Comparison of ENCODE assay signal across 2 cellular contexts in genomic region chr10:29681700-29682444, GRCh38.
TF ChIP-seq lines count a peak whose summit lies in the region.

No MANE protein-coding gene starts in this region.

TF ChIP-seq in liver, 16 proteins besides CTCF, POLR2A, EP300 and RAD21 (continued from another document):
- TF ChIP-seq ZBTB33 (IDR thresholded peaks at IDR 0.05) (no peak), HNF4A (conservative IDR thresholded peaks at IDR 0.05) (no peak), GABPA (IDR thresholded peaks at IDR 0.05 in 1 of 2, conservative IDR thresholded peaks at IDR 0.05 in 1 of 2) (peak; percentile 24 to 46), TAF1 (conservative IDR thresholded peaks at IDR 0.05) (no peak), FOXA1 (IDR thresholded peaks at IDR 0.05) (no peak)

TF ChIP-seq in HepG2, 621 proteins besides CTCF, POLR2A, EP300 and RAD21 (continued from another document):
- TF ChIP-seq, protein P1, sequence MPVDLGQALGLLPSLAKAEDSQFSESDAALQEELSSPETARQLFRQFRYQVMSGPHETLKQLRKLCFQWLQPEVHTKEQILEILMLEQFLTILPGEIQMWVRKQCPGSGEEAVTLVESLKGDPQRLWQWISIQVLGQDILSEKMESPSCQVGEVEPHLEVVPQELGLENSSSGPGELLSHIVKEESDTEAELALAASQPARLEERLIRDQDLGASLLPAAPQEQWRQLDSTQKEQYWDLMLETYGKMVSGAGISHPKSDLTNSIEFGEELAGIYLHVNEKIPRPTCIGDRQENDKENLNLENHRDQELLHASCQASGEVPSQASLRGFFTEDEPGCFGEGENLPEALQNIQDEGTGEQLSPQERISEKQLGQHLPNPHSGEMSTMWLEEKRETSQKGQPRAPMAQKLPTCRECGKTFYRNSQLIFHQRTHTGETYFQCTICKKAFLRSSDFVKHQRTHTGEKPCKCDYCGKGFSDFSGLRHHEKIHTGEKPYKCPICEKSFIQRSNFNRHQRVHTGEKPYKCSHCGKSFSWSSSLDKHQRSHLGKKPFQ (CRISPR knock-in tag; IDR thresholded peaks at IDR 0.05; ENCODE audit: insufficient replicate concordance): no peak
- TF ChIP-seq ZNF12 (CRISPR knock-in tag; IDR thresholded peaks at IDR 0.05): no peak
- no peak for TF ChIP-seq ZNF292 (CRISPR knock-in tag; IDR thresholded peaks at IDR 0.05; ENCODE audit: borderline replicate concordance, low read depth)
- TF ChIP-seq, protein P2, sequence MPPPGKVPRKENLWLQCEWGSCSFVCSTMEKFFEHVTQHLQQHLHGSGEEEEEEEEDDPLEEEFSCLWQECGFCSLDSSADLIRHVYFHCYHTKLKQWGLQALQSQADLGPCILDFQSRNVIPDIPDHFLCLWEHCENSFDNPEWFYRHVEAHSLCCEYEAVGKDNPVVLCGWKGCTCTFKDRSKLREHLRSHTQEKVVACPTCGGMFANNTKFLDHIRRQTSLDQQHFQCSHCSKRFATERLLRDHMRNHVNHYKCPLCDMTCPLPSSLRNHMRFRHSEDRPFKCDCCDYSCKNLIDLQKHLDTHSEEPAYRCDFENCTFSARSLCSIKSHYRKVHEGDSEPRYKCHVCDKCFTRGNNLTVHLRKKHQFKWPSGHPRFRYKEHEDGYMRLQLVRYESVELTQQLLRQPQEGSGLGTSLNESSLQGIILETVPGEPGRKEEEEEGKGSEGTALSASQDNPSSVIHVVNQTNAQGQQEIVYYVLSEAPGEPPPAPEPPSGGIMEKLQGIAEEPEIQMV (CRISPR knock-in tag; IDR thresholded peaks at IDR 0.05; ENCODE audit: low read depth): no peak
- no peak for TF ChIP-seq EHMT2 (IDR thresholded peaks at IDR 0.05; ENCODE audit: borderline replicate concordance, low read depth, low read length)
- TF ChIP-seq ARNT2 (CRISPR knock-in tag; IDR thresholded peaks at IDR 0.05; ENCODE audit: low read depth): no peak
- no peak for TF ChIP-seq ZNF329 (CRISPR knock-in tag; IDR thresholded peaks at IDR 0.05; ENCODE audit: low read depth)
- TF ChIP-seq ZFP90 (CRISPR knock-in tag; IDR thresholded peaks at IDR 0.05; ENCODE audit: borderline replicate concordance): no peak
- TF ChIP-seq CREM (IDR thresholded peaks at IDR 0.05): no peak
- no peak for TF ChIP-seq CREM (CRISPR knock-in tag; IDR thresholded peaks at IDR 0.05)
- no peak for TF ChIP-seq NFIB (CRISPR knock-in tag; IDR thresholded peaks at IDR 0.05; ENCODE audit: borderline replicate concordance)
- TF ChIP-seq RAD51 (IDR thresholded peaks at IDR 0.05; ENCODE audit: borderline replicate concordance): no peak
- TF ChIP-seq RORA (CRISPR knock-in tag; IDR thresholded peaks at IDR 0.05): no peak
- TF ChIP-seq SMARCC2 (IDR thresholded peaks at IDR 0.05): no peak
- TF ChIP-seq MTERF4 (CRISPR knock-in tag; IDR thresholded peaks at IDR 0.05): no peak
- TF ChIP-seq PRDM4 (CRISPR knock-in tag; IDR thresholded peaks at IDR 0.05; ENCODE audit: borderline replicate concordance): no peak
